ENCODE assay signal across 8 cellular contexts in the genomic region with DNA sequence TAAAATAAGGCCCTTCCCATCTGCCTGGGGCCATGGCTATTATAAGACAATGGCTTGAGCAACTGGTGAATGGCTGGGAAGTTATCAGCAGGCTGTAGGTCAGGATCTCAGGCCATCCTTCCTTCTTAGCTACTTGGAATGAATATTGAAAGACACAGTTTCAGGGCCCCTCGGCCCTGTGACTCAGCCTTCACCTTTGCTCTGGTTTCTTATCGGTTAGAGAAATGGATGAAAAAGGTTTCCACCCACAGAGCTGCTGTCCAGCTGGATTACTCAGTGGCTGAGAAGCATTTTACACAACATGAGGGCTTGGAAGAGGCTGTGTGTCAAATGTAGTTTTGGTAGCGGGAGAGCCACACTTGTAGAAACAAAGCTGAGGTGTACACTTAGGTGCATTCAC. TPM values are rescaled to one million over a fixed set of nuclear protein-coding genes. Genes with fewer than 3 reads are reported as not detected.
A peak's percentile ranks its signal among the peaks of the same experiment; 100 is the strongest.
DNase-seq lines count a peak whose midpoint lies in the region; ATAC-seq, FAIRE-seq and TF ChIP-seq lines count a peak whose summit lies in the region.

No MANE protein-coding gene starts in this region.

- WGBS in HepG2 (ENCODE audit: low lambda C conversion rate) = 19% methylated on average over 3 of the region's 3 CpGs

- H3K4me2 ChIP-seq in HepG2 (ENCODE audit: low read depth, low read length) = peak overlapping the region; percentile 50; the same call in 1 of the 2 replicates

- CTCF ChIA-PET in HEK293 (lab: Yijun Ruan, JAX) = interaction anchor here (0.5 kb wide), 1 partner anchor 262 kb away, joined by 3 read pairs; no protein-coding TSS in a partner anchor
- CTCF ChIA-PET in HepG2 (lab: Yijun Ruan, JAX; ENCODE audit: low intra/inter-chr PET ratio, low total read pairs) = no interaction called here

- no peak overlapping the region for H3K9ac ChIP-seq in HepG2 (ENCODE audit: insufficient read depth, low read depth, low read length)
- H3K9ac ChIP-seq in kidney (ENCODE audit: low read length in 2 of 2) = no peak overlapping the region

- H3K79me2 ChIP-seq in HepG2 (ENCODE audit: insufficient read depth, low read length) = peaks cover 67% of the 10 kb centered on the region

- H4K20me1 ChIP-seq in HepG2 (ENCODE audit: insufficient read depth, low read length) = no peaks in the 10 kb centered on the region

- intact Hi-C loops in HepG2 (cut with micrococcal nuclease; ENCODE audit: unreplicated experiment) = loop anchor here (1.0 kb wide), 1 partner anchor 11 kb away; no protein-coding TSS in a partner anchor
- intact Hi-C loops in sciatic nerve (cut with DNase I) = no loop called here
- intact Hi-C loops in kidney (cut with DNase I) = no loop called here

- no peak for TF ChIP-seq CTCF in HEK293 (tag by site-specific recombination; IDR thresholded peaks at IDR 0.05)
- no peak for TF ChIP-seq CTCF in HepG2 (CRISPR knock-in tag; IDR thresholded peaks at IDR 0.05)
- TF ChIP-seq CTCF in kidney (IDR thresholded peaks at IDR 0.05; ENCODE audit: borderline replicate concordance, extremely low read depth, insufficient read depth) = no peak

- H3K4me3 ChIP-seq in HEK293 (ENCODE audit: low read depth, low read length) = no peak overlapping the region
- H3K4me3 ChIP-seq in HepG2 (replicated peaks in 1 of 3; ENCODE audit: insufficient read depth in 1 of 3, low read depth in 2 of 3, low read length in 3 of 3) = no peak overlapping the region
- no peak overlapping the region for H3K4me3 ChIP-seq in kidney (ENCODE audit: low read length in 2 of 2)

- DNase-seq in AG08395 (ENCODE audit: low spot score) (peak; percentile 59), amniotic epithelial cell (ENCODE audit: low read depth) (peak; percentile 90), HepG2 (ENCODE audit: low spot score) (peak; percentile 72), sciatic nerve (ENCODE audit: low spot score) (no peak), SKM-1 treated with dmso at 0.1 percent for 144 hours (lab: John Stamatoyannopoulos, UW; ENCODE audit: unreplicated experiment) (no peak), kidney (no peak)

- H3K4me1 ChIP-seq in HEK293 (ENCODE audit: control insufficient read depth, insufficient read depth, low read length) (no peaks in the 10 kb centered on the region), HepG2 (ENCODE audit: insufficient read depth, low read length) (peaks cover 100% of the 10 kb centered on the region), kidney (ENCODE audit: control insufficient read depth in 1 of 2, insufficient read depth in 1 of 2, low read depth in 1 of 2, low read length in 2 of 2) (no peaks in the 10 kb centered on the region)

- no peak for TF ChIP-seq POLR2A in HepG2 (IDR thresholded peaks at IDR 0.05; ENCODE audit: insufficient read depth in 1 of 2, low read depth in 2 of 2, low read length in 2 of 2)

- FAIRE-seq in HepG2 (lab: Jason Lieb, UNC) = peak; percentile 68
- FAIRE-seq in kidney (lab: Jason Lieb, UNC) = no peak

- no TSS peak for BruUV-seq in HepG2 (replicated peaks; lab: Mats Ljungman, UMichigan)

- in situ Hi-C loops in HepG2 (cut with HindIII; ENCODE audit: extremely low pct_ligation_motif_present, low pct_unique_long_range_greater_than_20kb) = no loop called here

- TF ChIP-seq EP300 in HepG2 (IDR thresholded peaks at IDR 0.05; ENCODE audit: low read depth in 2 of 2, low read length in 2 of 2) (peak in 1 of 2 experiments; percentile 72; a peak in 2 of 4 replicates), HepG2 (CRISPR knock-in tag; IDR thresholded peaks at IDR 0.05; ENCODE audit: borderline replicate concordance) (no peak)

- H3K27ac ChIP-seq in HEK293 (ENCODE audit: extremely low read depth, low read depth, low read length) = no peak overlapping the region
- H3K27ac ChIP-seq in HepG2 (ENCODE audit: extremely low read length, insufficient read depth, low read length) = peak overlapping the region; percentile 65
- no peak overlapping the region for H3K27ac ChIP-seq in kidney (ENCODE audit: low read depth in 2 of 2, low read length in 2 of 2)

- ATAC-seq in HepG2 (peak; percentile 56), GM21576 (IDR thresholded peaks at IDR 0.05; ENCODE audit: unreplicated experiment) (no peak), sciatic nerve (no peak)

- H2AFZ ChIP-seq in HepG2 (ENCODE audit: low read length) = no peak overlapping the region

- H3K27me3 ChIP-seq in HepG2 (ENCODE audit: control insufficient read depth in 1 of 2, insufficient read depth in 2 of 2, low read length in 2 of 2) = no peaks in the 10 kb centered on the region

- H3K36me3 ChIP-seq in HEK293 (ENCODE audit: control insufficient read depth in 2 of 2, insufficient read depth in 1 of 2, low read length in 2 of 2) = no peaks in the 10 kb centered on the region
- peaks cover 0 to 2% of the 10 kb centered on the region in 2 experiments; a peak in 3 of 5 replicates for H3K36me3 ChIP-seq in HepG2 (replicated peaks in 1 of 2; ENCODE audit: control insufficient read depth in 1 of 2, insufficient read depth in 2 of 2, low read length in 2 of 2)
- H3K36me3 ChIP-seq in kidney (ENCODE audit: control insufficient read depth in 1 of 2, insufficient read depth in 2 of 2, low read length in 2 of 2) = no peaks in the 10 kb centered on the region

- TF ChIP-seq RAD21 in HepG2 (CRISPR knock-in tag; IDR thresholded peaks at IDR 0.05) = no peak

- POLR2A ChIA-PET in HEK293 (lab: Yijun Ruan, JAX) (no interaction called here), HepG2 (lab: Yijun Ruan, JAX) (interaction anchor here (0.7 to 7.6 kb wide), 11 partner anchors 8 to 158 kb away, joined by 3 to 72 read pairs (median 4); a partner anchor contains a TSS)

- H3K9me3 ChIP-seq in HEK293 (ENCODE audit: control insufficient read depth, insufficient read depth, low read depth, low read length) (no peaks in the 10 kb centered on the region), HepG2 (ENCODE audit: low read length) (no peaks in the 10 kb centered on the region), kidney (ENCODE audit: control insufficient read depth in 1 of 2, low read length in 2 of 2) (no peaks in the 10 kb centered on the region)

TF ChIP-seq in HEK293, 187 proteins besides CTCF, POLR2A, EP300 and RAD21 (continues in another document):
- TF ChIP-seq ZNF664 (tag by site-specific recombination; IDR thresholded peaks at IDR 0.05) = no peak
- TF ChIP-seq BCL11A (tag by site-specific recombination; IDR thresholded peaks at IDR 0.05; ENCODE audit: low read depth) = no peak
- no peak for TF ChIP-seq MZF1 (tag by site-specific recombination; IDR thresholded peaks at IDR 0.05; ENCODE audit: borderline replicate concordance)
- TF ChIP-seq, protein P1, sequence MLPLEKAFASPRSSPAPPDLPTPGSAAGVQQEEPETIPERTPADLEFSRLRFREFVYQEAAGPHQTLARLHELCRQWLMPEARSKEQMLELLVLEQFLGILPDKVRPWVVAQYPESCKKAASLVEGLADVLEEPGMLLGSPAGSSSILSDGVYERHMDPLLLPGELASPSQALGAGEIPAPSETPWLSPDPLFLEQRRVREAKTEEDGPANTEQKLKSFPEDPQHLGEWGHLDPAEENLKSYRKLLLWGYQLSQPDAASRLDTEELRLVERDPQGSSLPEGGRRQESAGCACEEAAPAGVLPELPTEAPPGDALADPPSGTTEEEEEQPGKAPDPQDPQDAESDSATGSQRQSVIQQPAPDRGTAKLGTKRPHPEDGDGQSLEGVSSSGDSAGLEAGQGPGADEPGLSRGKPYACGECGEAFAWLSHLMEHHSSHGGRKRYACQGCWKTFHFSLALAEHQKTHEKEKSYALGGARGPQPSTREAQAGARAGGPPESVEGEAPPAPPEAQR (tag by site-specific recombination; IDR thresholded peaks at IDR 0.05) = no peak

TF ChIP-seq in HepG2, 621 proteins besides CTCF, POLR2A, EP300 and RAD21 (continues in another document):
- TF ChIP-seq ZNF720 (CRISPR knock-in tag; IDR thresholded peaks at IDR 0.05) = no peak
- TF ChIP-seq, protein P2, sequence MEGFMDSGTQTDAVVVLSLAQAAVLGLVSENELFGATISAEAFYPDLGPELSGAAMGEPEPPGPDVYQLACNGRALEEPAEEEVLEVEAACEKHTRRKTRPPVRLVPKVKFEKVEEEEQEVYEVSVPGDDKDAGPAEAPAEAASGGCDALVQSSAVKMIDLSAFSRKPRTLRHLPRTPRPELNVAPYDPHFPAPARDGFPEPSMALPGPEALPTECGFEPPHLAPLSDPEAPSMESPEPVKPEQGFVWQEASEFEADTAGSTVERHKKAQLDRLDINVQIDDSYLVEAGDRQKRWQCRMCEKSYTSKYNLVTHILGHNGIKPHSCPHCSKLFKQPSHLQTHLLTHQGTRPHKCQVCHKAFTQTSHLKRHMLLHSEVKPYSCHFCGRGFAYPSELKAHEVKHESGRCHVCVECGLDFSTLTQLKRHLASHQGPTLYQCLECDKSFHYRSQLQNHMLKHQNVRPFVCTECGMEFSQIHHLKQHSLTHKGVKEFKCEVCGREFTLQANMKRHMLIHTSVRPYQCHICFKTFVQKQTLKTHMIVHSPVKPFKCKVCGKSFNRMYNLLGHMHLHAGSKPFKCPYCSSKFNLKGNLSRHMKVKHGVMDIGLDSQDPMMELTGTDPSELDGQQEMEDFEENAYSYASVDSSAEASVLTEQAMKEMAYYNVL (CRISPR knock-in tag; IDR thresholded peaks at IDR 0.05; ENCODE audit: borderline replicate concordance) = peak; percentile 26; the same call in 1 of the 2 replicates

RNA-seq across cellular contexts. Expression of a gene that starts 9.4 kb away (rescaled TPM):
- total RNA-seq in HepG2 (2016; rRNA removed; fragmentation: Illumina TruSeq; extraction: Trizol) (32.7 and 56.4 TPM in 2 replicates), sciatic nerve (11.3 TPM), kidney (21.8 TPM)
- 7.5 and 7.6 TPM in 2 replicates for total RNA-seq in HepG2 (2016; cell fraction: cytosol; rRNA removed; fragmentation: Illumina TruSeq; extraction: Trizol; ENCODE audit: low read depth)
- 31.4 and 60.5 TPM in 2 replicates for total RNA-seq in HepG2 (2016; cell fraction: insoluble cytoplasmic fraction; rRNA removed; fragmentation: Illumina TruSeq; extraction: Trizol)
- total RNA-seq in HepG2 (2016; cell fraction: membrane; rRNA removed; fragmentation: Illumina TruSeq; extraction: Trizol) = 11.4 and 13.4 TPM in 2 replicates
- 67.4 and 69.7 TPM in 2 replicates for total RNA-seq in HepG2 (2016; cell fraction: nucleus; rRNA removed; fragmentation: Illumina TruSeq; extraction: Trizol)
- polyA plus RNA-seq in HepG2 (2011; rRNA removed) (72.1 and 82.5 TPM in 2 replicates), kidney (ENCODE audit: insufficient read depth, low read depth, low replicate concordance) (5.6 TPM)
- 46.4 and 61.1 TPM in 2 replicates for polyA plus RNA-seq in HepG2 (2011; cell fraction: cytosol; rRNA removed)
- 118 and 139 TPM in 2 replicates for polyA plus RNA-seq in HepG2 (2011; cell fraction: nucleus; rRNA removed)
- 67.2 and 80.7 TPM in 2 replicates for polyA plus RNA-seq in HepG2 (2012)
- polyA plus RNA-seq in HepG2 (2016; cell fraction: cytosol; fragmentation: Illumina TruSeq; extraction: Trizol; ENCODE audit: low read depth) = 3.7 and 4.3 TPM in 2 replicates
- 26.4 and 27.5 TPM in 2 replicates for polyA plus RNA-seq in HepG2 (2016; cell fraction: insoluble cytoplasmic fraction; fragmentation: Illumina TruSeq; extraction: Trizol; ENCODE audit: low read depth)
- 6.5 TPM in 2 replicates for polyA plus RNA-seq in HepG2 (2016; cell fraction: membrane; fragmentation: Illumina TruSeq; extraction: Trizol; ENCODE audit: low read depth)
- 88.2 and 99.1 TPM in 2 replicates for polyA plus RNA-seq in HepG2 (2016; cell fraction: nucleus; fragmentation: Illumina TruSeq; extraction: Trizol; ENCODE audit: insufficient read depth, low read depth)
- polyA minus RNA-seq in HepG2 (2011; rRNA and poly(A)+ RNA removed; ENCODE audit: low replicate concordance) = 45.1 and 203 TPM in 2 replicates
- polyA minus RNA-seq in HepG2 (2011; cell fraction: cytosol; rRNA and poly(A)+ RNA removed) = 54.1 and 66.6 TPM in 2 replicates
- 68.9 and 74.5 TPM in 2 replicates for polyA minus RNA-seq in HepG2 (2011; cell fraction: nucleus; rRNA and poly(A)+ RNA removed)

Comparison
In these comparisons a context has a peak if more than half of its experiments do, and no peak if none do; other contexts are left out.
1. DNase-seq: peak in AG08395 (single experiment), amniotic epithelial cell (single experiment) and HepG2 (single experiment); none in sciatic nerve (single experiment), SKM-1 treated with dmso at 0.1 percent for 144 hours (single experiment) and kidney (single experiment).